ENCODE assay signal across 14 cellular contexts in the genomic region with DNA sequence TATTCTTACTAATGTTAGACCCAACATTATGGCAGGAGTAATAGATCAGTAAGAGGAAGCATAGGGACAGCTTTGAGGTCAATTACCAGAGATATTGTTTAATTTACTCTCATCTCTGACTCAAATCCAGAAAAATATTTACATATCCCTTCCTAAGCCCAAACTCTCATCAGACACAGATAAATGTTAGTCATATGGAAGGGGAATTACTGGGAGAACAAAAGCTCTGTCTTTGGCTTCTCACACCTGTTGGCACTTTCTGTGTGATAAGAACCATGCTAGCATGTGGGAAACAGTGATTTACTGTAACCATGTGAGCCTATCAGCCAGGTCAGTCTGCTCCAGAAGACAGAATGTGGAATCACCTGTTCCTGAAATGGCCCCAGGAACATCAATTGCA.
"Had no signal": no experiment of that assay in that cellular context is flagged by ENCODE, and none has a peak within 500 bp of the region (broad histone marks: within the 10 kb centered on the region; RNA-seq: fewer than 3 reads in every experiment).

No MANE protein-coding gene starts in this region.

- DNase-seq: activated CD4-positive, alpha-beta T cell treated with anti-CD3 and anti-CD28 coated beads for 48 hours; activated CD8-positive, alpha-beta memory T cell treated with anti-CD3 and anti-CD28 coated beads, Interleukin-2, amount 50 U/mL, for 48 hours; activated CD8-positive, alpha-beta T cell treated with anti-CD3 and anti-CD28 coated beads, Interleukin-2, amount 10 ng/mL, durations not matched to agents 7 days and 5 days; activated naive CD4-positive, alpha-beta T cell; heart right ventricle; nephron progenitor cell; psoas muscle; sigmoid colon; stimulated activated CD4-positive, alpha-beta T cell treated with anti-CD3 and anti-CD28 coated beads, Interleukin-12 subunit alpha, Interleukin-12 subunit beta, amount 100 ng/mL, for 4 hours; stimulated activated naive CD4-positive, alpha-beta T cell treated with Interleukin-2 at 50 U/mL for 16 hours had no signal

- H3K27ac Mint-ChIP-seq: activated CD8-positive, alpha-beta T cell treated with anti-CD3 and anti-CD28 coated beads, Interleukin-2, amount 10 ng/mL, durations not matched to agents 7 days and 5 days; memory B cell; nephron progenitor cell; type B pancreatic cell; WTC11 had no signal

- H3K36me3 ChIP-seq: ascending aorta, heart right ventricle, sigmoid colon had no signal

- H3K27me3 Mint-ChIP-seq: memory B cell had no signal

- H3K27ac ChIP-seq: ascending aorta, heart right ventricle, psoas muscle, sigmoid colon had no signal

- H3K4me3 Mint-ChIP-seq: activated CD8-positive, alpha-beta T cell treated with anti-CD3 and anti-CD28 coated beads, Interleukin-2, amount 10 ng/mL, durations not matched to agents 7 days and 5 days; memory B cell; nephron progenitor cell; type B pancreatic cell; WTC11 had no signal

- H3K4me1 Mint-ChIP-seq: memory B cell had no signal

- H3K4me1 ChIP-seq: ascending aorta, psoas muscle, sigmoid colon had no signal

- H3K4me3 ChIP-seq: ascending aorta, heart right ventricle, psoas muscle, sigmoid colon had no signal

- ATAC-seq: activated CD8-positive, alpha-beta T cell treated with anti-CD3 and anti-CD28 coated beads, Interleukin-2, amount 10 ng/mL, durations not matched to agents 7 days and 5 days; heart right ventricle; psoas muscle; WTC11 had no signal

- H3K9me3 Mint-ChIP-seq: memory B cell, nephron progenitor cell, type B pancreatic cell, WTC11 had no signal

- H3K27me3 ChIP-seq: ascending aorta, sigmoid colon had no signal

- H3K9me3 ChIP-seq: ascending aorta, heart right ventricle, psoas muscle, sigmoid colon had no signal

- H3K36me3 Mint-ChIP-seq: memory B cell, type B pancreatic cell, WTC11 had no signal
